ENCODE assay signal across 35 cellular contexts in the genomic region with DNA sequence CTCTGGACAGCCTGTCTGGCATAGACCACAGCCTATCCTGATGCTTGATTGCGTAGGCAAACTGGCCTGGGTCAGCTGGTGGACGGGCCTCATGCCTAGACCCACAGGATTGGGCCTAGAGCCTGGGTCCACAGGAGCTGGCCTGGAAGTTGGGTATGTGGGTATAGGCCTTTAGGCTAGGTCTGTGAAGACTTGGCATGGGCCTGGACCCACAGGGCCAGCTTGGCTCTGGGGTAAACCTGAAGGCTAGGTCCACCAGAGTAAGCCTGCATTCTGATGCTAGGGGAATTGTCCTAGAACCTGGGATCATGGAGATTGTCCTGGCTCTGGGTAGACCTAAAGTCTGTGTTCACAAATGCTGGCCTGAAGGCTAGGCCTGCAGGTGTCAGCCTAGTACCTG.
"Had no signal": no experiment of that assay in that cellular context is flagged by ENCODE, and none has a peak within 500 bp of the region (broad histone marks: within the 10 kb centered on the region; RNA-seq: fewer than 3 reads in every experiment).

No MANE protein-coding gene starts in this region.

- H3K27me3 ChIP-seq: adrenal gland, ascending aorta, breast epithelium, cardiac muscle cell, colonic mucosa, esophagus squamous epithelium, gastroesophageal sphincter had no signal

- DNase-seq: activated CD4-positive, alpha-beta memory T cell treated with anti-CD3 and anti-CD28 coated beads for 36 hours; activated CD4-positive, alpha-beta T cell treated with anti-CD3 and anti-CD28 coated beads for 36 hours; activated CD4-positive, alpha-beta T cell treated with anti-CD3 and anti-CD28 coated beads, Interleukin-2, amount 10 ng/mL, durations not matched to agents 24 days and 14 days; activated CD4-positive, CD25-positive, alpha-beta regulatory T cell; activated CD4-positive, CD25-positive, alpha-beta regulatory T cell treated with anti-CD3 and anti-CD28 coated beads, Interleukin-2, amount 50 U/mL, for 72 hours; activated CD8-positive, alpha-beta memory T cell treated with anti-CD3 and anti-CD28 coated beads, Interleukin-2, amount 10 ng/mL, durations not matched to agents 7 days and 5 days; activated CD8-positive, alpha-beta memory T cell treated with anti-CD3 and anti-CD28 coated beads, Interleukin-2, amount 50 U/mL, for 4 hours; activated CD8-positive, alpha-beta T cell treated with anti-CD3 and anti-CD28 coated beads, Interleukin-2, amount 10 ng/mL, durations not matched to agents 7 days and 5 days; activated effector memory CD4-positive, alpha-beta T cell treated with anti-CD3 and anti-CD28 coated beads, Interleukin-2, amount 50 U/mL, for 16 hours; activated naive CD4-positive, alpha-beta T cell treated with anti-CD3 and anti-CD28 coated beads for 36 hours; activated naive CD8-positive, alpha-beta T cell treated with anti-CD3 and anti-CD28 coated beads for 36 hours; activated naive CD8-positive, alpha-beta T cell treated with anti-CD3 and anti-CD28 coated beads, Interleukin-2, amount 50 U/mL, for 24 hours; activated T-cell treated with anti-CD3 and anti-CD28 coated beads, Interleukin-2, amount 50 U/mL, for 1 hour; activated T-cell treated with anti-CD3 and anti-CD28 coated beads, Interleukin-2, amount 50 U/mL, for 48 hours; adrenal gland; amygdala; central memory CD4-positive, alpha-beta T cell; cerebellar nuclear complex; colonic mucosa; effector CD8-positive, alpha-beta T cell; esophagus squamous epithelium; foreskin melanocyte; T-helper 1 cell; T-helper 17 cell; T1000 had no signal

- H3K4me1 Mint-ChIP-seq: activated CD4-positive, alpha-beta T cell treated with anti-CD3 and anti-CD28 coated beads for 36 hours; activated CD4-positive, alpha-beta T cell treated with anti-CD3 and anti-CD28 coated beads, Interleukin-2, amount 10 ng/mL, durations not matched to agents 24 days and 14 days; activated CD8-positive, alpha-beta memory T cell treated with anti-CD3 and anti-CD28 coated beads, Interleukin-2, amount 10 ng/mL, durations not matched to agents 7 days and 5 days; activated naive CD4-positive, alpha-beta T cell treated with anti-CD3 and anti-CD28 coated beads, Interleukin-2, amount 50 U/mL, for 24 hours; activated naive CD8-positive, alpha-beta T cell treated with anti-CD3 and anti-CD28 coated beads for 36 hours; activated naive CD8-positive, alpha-beta T cell treated with anti-CD3 and anti-CD28 coated beads, Interleukin-2, amount 50 U/mL, for 24 hours; brain; T-helper 17 cell had no signal

- H3K36me3 Mint-ChIP-seq: activated CD4-positive, alpha-beta memory T cell treated with anti-CD3 and anti-CD28 coated beads for 36 hours; activated CD8-positive, alpha-beta memory T cell treated with anti-CD3 and anti-CD28 coated beads, Interleukin-2, amount 10 ng/mL, durations not matched to agents 7 days and 5 days; activated naive CD4-positive, alpha-beta T cell treated with anti-CD3 and anti-CD28 coated beads, Interleukin-2, amount 50 U/mL, for 24 hours; activated naive CD8-positive, alpha-beta T cell treated with anti-CD3 and anti-CD28 coated beads for 36 hours; brain had no signal

- ATAC-seq: activated CD4-positive, alpha-beta T cell treated with anti-CD3 and anti-CD28 coated beads for 36 hours; activated CD8-positive, alpha-beta memory T cell treated with anti-CD3 and anti-CD28 coated beads, Interleukin-2, amount 10 ng/mL, durations not matched to agents 7 days and 5 days; activated CD8-positive, alpha-beta T cell treated with anti-CD3 and anti-CD28 coated beads, Interleukin-2, amount 10 ng/mL, durations not matched to agents 7 days and 5 days; activated naive CD8-positive, alpha-beta T cell treated with anti-CD3 and anti-CD28 coated beads, Interleukin-2, amount 50 U/mL, for 24 hours; gastroesophageal sphincter; T-helper 17 cell had no signal

- H3K9me3 ChIP-seq: adrenal gland, ascending aorta, breast epithelium, colonic mucosa, gastroesophageal sphincter had no signal

- H3K27me3 Mint-ChIP-seq: activated CD4-positive, alpha-beta memory T cell treated with anti-CD3 and anti-CD28 coated beads for 36 hours; activated CD4-positive, alpha-beta T cell treated with anti-CD3 and anti-CD28 coated beads for 36 hours; activated CD4-positive, alpha-beta T cell treated with anti-CD3 and anti-CD28 coated beads, Interleukin-2, amount 10 ng/mL, durations not matched to agents 24 days and 14 days; activated CD8-positive, alpha-beta memory T cell treated with anti-CD3 and anti-CD28 coated beads, Interleukin-2, amount 10 ng/mL, durations not matched to agents 7 days and 5 days; activated naive CD4-positive, alpha-beta T cell treated with anti-CD3 and anti-CD28 coated beads, Interleukin-2, amount 50 U/mL, for 24 hours; activated naive CD8-positive, alpha-beta T cell treated with anti-CD3 and anti-CD28 coated beads for 36 hours; activated naive CD8-positive, alpha-beta T cell treated with anti-CD3 and anti-CD28 coated beads, Interleukin-2, amount 50 U/mL, for 24 hours; brain; T-helper 17 cell had no signal

- H3K9me3 Mint-ChIP-seq: activated CD4-positive, alpha-beta T cell treated with anti-CD3 and anti-CD28 coated beads, Interleukin-2, amount 10 ng/mL, durations not matched to agents 24 days and 14 days; activated naive CD4-positive, alpha-beta T cell treated with anti-CD3 and anti-CD28 coated beads, Interleukin-2, amount 50 U/mL, for 24 hours; activated T-helper 1 cell treated with anti-CD3 and anti-CD28 coated beads, Interleukin-12 subunit alpha, Interleukin-12 subunit beta, Interleukin-2, Interleukin-4 antibody, amounts not matched to agents 30 ng/mL and 10 ng/mL and 1 ng/mL, durations not matched to agents 14 hours and 24 hours and 36 hours had no signal

- H3K27ac ChIP-seq: adrenal gland, ascending aorta, breast epithelium, cardiac muscle cell, colonic mucosa, epithelial cell of prostate, esophagus squamous epithelium, gastroesophageal sphincter had no signal

- H3K36me3 ChIP-seq: adrenal gland, ascending aorta, breast epithelium, cardiac muscle cell, colonic mucosa, esophagus squamous epithelium, gastroesophageal sphincter had no signal

- H3K4me1 ChIP-seq: adrenal gland, ascending aorta, breast epithelium, colonic mucosa, esophagus squamous epithelium, gastroesophageal sphincter had no signal

- H3K4me3 Mint-ChIP-seq: activated CD4-positive, alpha-beta memory T cell treated with anti-CD3 and anti-CD28 coated beads for 36 hours; activated CD4-positive, alpha-beta T cell treated with anti-CD3 and anti-CD28 coated beads for 36 hours; activated CD4-positive, alpha-beta T cell treated with anti-CD3 and anti-CD28 coated beads, Interleukin-2, amount 10 ng/mL, durations not matched to agents 24 days and 14 days; activated CD8-positive, alpha-beta memory T cell treated with anti-CD3 and anti-CD28 coated beads, Interleukin-2, amount 10 ng/mL, durations not matched to agents 7 days and 5 days; activated CD8-positive, alpha-beta T cell treated with anti-CD3 and anti-CD28 coated beads, Interleukin-2, amount 10 ng/mL, durations not matched to agents 7 days and 5 days; activated naive CD4-positive, alpha-beta T cell treated with anti-CD3 and anti-CD28 coated beads for 36 hours; activated naive CD4-positive, alpha-beta T cell treated with anti-CD3 and anti-CD28 coated beads, Interleukin-2, amount 50 U/mL, for 24 hours; activated naive CD8-positive, alpha-beta T cell treated with anti-CD3 and anti-CD28 coated beads for 36 hours; activated naive CD8-positive, alpha-beta T cell treated with anti-CD3 and anti-CD28 coated beads, Interleukin-2, amount 50 U/mL, for 24 hours; activated T-helper 1 cell treated with anti-CD3 and anti-CD28 coated beads, Interleukin-12 subunit alpha, Interleukin-12 subunit beta, Interleukin-2, Interleukin-4 antibody, amounts not matched to agents 30 ng/mL and 10 ng/mL and 1 ng/mL, durations not matched to agents 14 hours and 24 hours and 36 hours; brain; T-helper 17 cell; T-helper 2 cell treated with Interferon-gamma antibody and Interleukin-4, amounts not matched to agents 5 μg/mL and 100 μg/mL, for 36 hours had no signal

- H3K4me3 ChIP-seq: adrenal gland, ascending aorta, breast epithelium, cardiac muscle cell, colonic mucosa, esophagus squamous epithelium, gastroesophageal sphincter had no signal

- H3K27ac Mint-ChIP-seq: activated CD4-positive, alpha-beta memory T cell treated with anti-CD3 and anti-CD28 coated beads for 36 hours; activated CD4-positive, alpha-beta T cell treated with anti-CD3 and anti-CD28 coated beads for 36 hours; activated CD4-positive, alpha-beta T cell treated with anti-CD3 and anti-CD28 coated beads, Interleukin-2, amount 10 ng/mL, durations not matched to agents 24 days and 14 days; activated CD8-positive, alpha-beta memory T cell treated with anti-CD3 and anti-CD28 coated beads, Interleukin-2, amount 10 ng/mL, durations not matched to agents 7 days and 5 days; activated CD8-positive, alpha-beta T cell treated with anti-CD3 and anti-CD28 coated beads, Interleukin-2, amount 10 ng/mL, durations not matched to agents 7 days and 5 days; activated naive CD4-positive, alpha-beta T cell treated with anti-CD3 and anti-CD28 coated beads for 36 hours; activated naive CD4-positive, alpha-beta T cell treated with anti-CD3 and anti-CD28 coated beads, Interleukin-2, amount 50 U/mL, for 24 hours; activated naive CD8-positive, alpha-beta T cell treated with anti-CD3 and anti-CD28 coated beads for 36 hours; activated naive CD8-positive, alpha-beta T cell treated with anti-CD3 and anti-CD28 coated beads, Interleukin-2, amount 50 U/mL, for 24 hours; activated T-helper 1 cell treated with anti-CD3 and anti-CD28 coated beads, Interleukin-12 subunit alpha, Interleukin-12 subunit beta, Interleukin-2, Interleukin-4 antibody, amounts not matched to agents 30 ng/mL and 10 ng/mL and 1 ng/mL, durations not matched to agents 14 hours and 24 hours and 36 hours; activated T-helper 2 cell treated with anti-CD3 and anti-CD28 coated beads, Interferon-gamma antibody, Interleukin-2, Interleukin-4, amounts not matched to agents 10 μg/mL and 5 μg/mL and 100 μg/mL, durations not matched to agents 14 hours and 24 hours and 36 hours; brain; T-helper 17 cell; T-helper 2 cell treated with Interferon-gamma antibody and Interleukin-4, amounts not matched to agents 5 μg/mL and 100 μg/mL, for 36 hours had no signal
